ENCODE assay signal across 19 cellular contexts in the genomic region with DNA sequence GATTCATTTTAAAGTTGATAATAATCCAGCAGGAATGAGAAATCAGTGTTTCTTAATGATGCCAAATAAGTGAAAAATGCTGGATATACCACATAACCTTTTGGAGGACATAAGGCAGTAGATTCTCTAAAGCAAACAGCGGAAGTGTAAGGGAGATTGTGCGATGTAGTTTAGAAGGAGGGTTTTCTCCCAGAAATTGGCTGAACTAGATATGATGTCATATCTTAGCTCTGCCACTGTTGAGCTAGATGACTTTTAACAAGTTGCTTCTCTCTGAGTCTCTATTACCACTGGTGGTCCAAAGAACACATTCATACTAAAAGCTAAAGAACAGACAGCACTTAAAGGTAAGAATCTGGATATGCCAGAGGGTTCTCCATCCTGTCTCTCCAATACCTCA.
"Had no signal": no experiment of that assay in that cellular context is flagged by ENCODE, and none has a peak within 500 bp of the region (broad histone marks: within the 10 kb centered on the region; RNA-seq: fewer than 3 reads in every experiment).

No MANE protein-coding gene starts in this region.

- H3K36me3 ChIP-seq: colonic mucosa, lower lobe of right lung, tibial nerve, vagina had no signal

- H3K9me3 ChIP-seq: colonic mucosa, lower lobe of right lung, tibial nerve, vagina had no signal

- H3K27me3 Mint-ChIP-seq: activated naive CD8-positive, alpha-beta T cell treated with anti-CD3 and anti-CD28 coated beads for 36 hours had no signal

- H3K9me3 Mint-ChIP-seq: activated CD4-positive, alpha-beta T cell treated with anti-CD3 and anti-CD28 coated beads, Interleukin-2, amount 10 ng/mL, durations not matched to agents 24 days and 14 days; activated CD8-positive, alpha-beta T cell treated with anti-CD3 and anti-CD28 coated beads for 36 hours; activated naive CD8-positive, alpha-beta T cell treated with anti-CD3 and anti-CD28 coated beads for 36 hours; activated T-helper 17 cell treated with anti-CD3 and anti-CD28 coated beads, Interleukin-2, amount 50 U/mL, for 72 hours; stimulated activated naive CD8-positive, alpha-beta T cell treated with anti-CD3 and anti-CD28 coated beads, Interleukin-15, Interleukin-2, amounts not matched to agents 100 ng/mL and 50 ng/mL, for 24 hours had no signal

- H3K4me3 ChIP-seq: colonic mucosa, lower lobe of right lung, tibial nerve, vagina had no signal

- H3K27ac Mint-ChIP-seq: activated CD4-positive, alpha-beta T cell treated with anti-CD3 and anti-CD28 coated beads, Interleukin-2, amount 10 ng/mL, durations not matched to agents 24 days and 14 days; activated CD8-positive, alpha-beta T cell treated with anti-CD3 and anti-CD28 coated beads for 36 hours; activated naive CD8-positive, alpha-beta T cell treated with anti-CD3 and anti-CD28 coated beads for 36 hours; activated T-helper 17 cell treated with anti-CD3 and anti-CD28 coated beads, Interleukin-2, amount 50 U/mL, for 72 hours; mesothelial cell of epicardium; stimulated activated naive CD8-positive, alpha-beta T cell treated with anti-CD3 and anti-CD28 coated beads, Interleukin-15, Interleukin-2, amounts not matched to agents 100 ng/mL and 50 ng/mL, for 24 hours had no signal

- H3K27me3 ChIP-seq: colonic mucosa, tibial nerve, vagina had no signal

- H3K27ac ChIP-seq: colonic mucosa, lower lobe of right lung, tibial nerve, vagina had no signal

- H3K4me3 Mint-ChIP-seq: activated CD4-positive, alpha-beta T cell treated with anti-CD3 and anti-CD28 coated beads, Interleukin-2, amount 10 ng/mL, durations not matched to agents 24 days and 14 days; activated CD8-positive, alpha-beta T cell treated with anti-CD3 and anti-CD28 coated beads for 36 hours; activated naive CD8-positive, alpha-beta T cell treated with anti-CD3 and anti-CD28 coated beads for 36 hours; activated T-helper 17 cell treated with anti-CD3 and anti-CD28 coated beads, Interleukin-2, amount 50 U/mL, for 72 hours; mesothelial cell of epicardium; stimulated activated naive CD8-positive, alpha-beta T cell treated with anti-CD3 and anti-CD28 coated beads, Interleukin-15, Interleukin-2, amounts not matched to agents 100 ng/mL and 50 ng/mL, for 24 hours had no signal

- DNase-seq: activated CD4-positive, alpha-beta T cell treated with anti-CD3 and anti-CD28 coated beads, Interleukin-2, amount 10 ng/mL, durations not matched to agents 24 days and 14 days; activated CD8-positive, alpha-beta T cell treated with anti-CD3 and anti-CD28 coated beads for 36 hours; activated naive CD4-positive, alpha-beta T cell; activated naive CD8-positive, alpha-beta T cell treated with anti-CD3 and anti-CD28 coated beads for 36 hours; activated T-cell treated with anti-CD3 and anti-CD28 coated beads, Interleukin-2, amount 50 U/mL, for 1 hour; amniotic stem cell; caudate nucleus; colonic mucosa; hippocampal formation; lower lobe of right lung; occipital lobe; T-helper 1 cell; T1000 had no signal

- ATAC-seq: activated CD8-positive, alpha-beta T cell treated with anti-CD3 and anti-CD28 coated beads for 36 hours; activated T-helper 17 cell treated with anti-CD3 and anti-CD28 coated beads, Interleukin-2, amount 50 U/mL, for 72 hours; esophagus mucosa; lower lobe of right lung had no signal
